Comparison of ENCODE assay signal across 8 cellular contexts in genomic region chr6:35294308-35294945, GRCh38. TPM values are rescaled to one million over a fixed set of nuclear protein-coding genes. Genes with fewer than 3 reads are reported as not detected.
DNase-seq lines count a peak whose midpoint lies in the region; ATAC-seq and TF ChIP-seq lines count a peak whose summit lies in the region.

No MANE protein-coding gene starts in this region.

- H2AFZ ChIP-seq in osteoblast (ENCODE audit: low read length): no peak overlapping the region

- no peak for ATAC-seq in GM18909 (IDR thresholded peaks at IDR 0.05; ENCODE audit: poor library complexity, unreplicated experiment)

- H3K4me2 ChIP-seq in osteoblast (ENCODE audit: insufficient read depth, low read length): no peak overlapping the region

- H3K9me3 ChIP-seq in osteoblast (ENCODE audit: low read depth, low read length): no peaks in the 10 kb centered on the region

- no peaks in the 10 kb centered on the region for H3K79me2 ChIP-seq in osteoblast (ENCODE audit: insufficient read depth, low read length)

- no peaks in the 10 kb centered on the region for H3K27me3 ChIP-seq in osteoblast (ENCODE audit: insufficient read depth, low read length)

- no peaks in the 10 kb centered on the region for H4K20me1 ChIP-seq in osteoblast (ENCODE audit: insufficient read depth, low read length)

- peak; percentile 34 for DNase-seq in A172 (ENCODE audit: low spot score)
- DNase-seq in NCI-H2227 treated with DMSO at 0.1 percent for 48 hours (lab: John Stamatoyannopoulos, UW): peak; percentile 50
- DNase-seq in activated CD8-positive, alpha-beta memory T cell treated with anti-CD3 and anti-CD28 coated beads for 24 hours: peak; percentile 69
- peak; percentile 31 for DNase-seq in fibroblast of peridontal ligament (ENCODE audit: extremely low read depth)
- DNase-seq in osteoblast (ENCODE audit: insufficient read length, low spot score, missing footprints): peak; percentile 86
- DNase-seq in globus pallidus (ENCODE audit: low spot score): no peak

- TF ChIP-seq CTCF in GM12873 (IDR thresholded peaks at IDR 0.05; ENCODE audit: insufficient read depth, low read depth, low read length, missing control alignments): peak; percentile 90
- TF ChIP-seq CTCF in osteoblast (IDR thresholded peaks at IDR 0.05; ENCODE audit: extremely low read depth, low read depth, low read length): peak; percentile 67

- peaks cover 66% of the 10 kb centered on the region for H3K36me3 ChIP-seq in osteoblast (ENCODE audit: insufficient read depth, low read length)

- no peaks in the 10 kb centered on the region for H3K4me1 ChIP-seq in osteoblast (ENCODE audit: insufficient read depth, low read length)

- no peak overlapping the region for H3K4me3 ChIP-seq in osteoblast (ENCODE audit: insufficient read depth, low read length)

- no peak overlapping the region for H3K27ac ChIP-seq in osteoblast (ENCODE audit: low read depth, low read length)

RNA-seq across cellular contexts. Expression of gene DEF6, which starts 3.2 kb away (rescaled TPM):
- not detected in 2 replicates for total RNA-seq in A172 (2014; rRNA removed; shearing (Covaris generic))
- 0.29 and 0.72 TPM in 2 replicates for total RNA-seq in osteoblast

RNA-seq across cellular contexts. Expression of gene ZNF76, which starts 34.9 kb away (rescaled TPM):
- 12.8 and 14.1 TPM in 2 replicates for total RNA-seq in A172 (2014; rRNA removed; shearing (Covaris generic))
- total RNA-seq in osteoblast: 19.9 and 22.7 TPM in 2 replicates

RNA-seq across cellular contexts. Expression of gene PPARD, which starts 47.9 kb away (rescaled TPM):
- 6.0 and 7.2 TPM in 2 replicates for total RNA-seq in A172 (2014; rRNA removed; shearing (Covaris generic))
- total RNA-seq in osteoblast: 12.3 and 13.3 TPM in 2 replicates
